Comparison of ENCODE assay signal across 18 cellular contexts in the genomic region with DNA sequence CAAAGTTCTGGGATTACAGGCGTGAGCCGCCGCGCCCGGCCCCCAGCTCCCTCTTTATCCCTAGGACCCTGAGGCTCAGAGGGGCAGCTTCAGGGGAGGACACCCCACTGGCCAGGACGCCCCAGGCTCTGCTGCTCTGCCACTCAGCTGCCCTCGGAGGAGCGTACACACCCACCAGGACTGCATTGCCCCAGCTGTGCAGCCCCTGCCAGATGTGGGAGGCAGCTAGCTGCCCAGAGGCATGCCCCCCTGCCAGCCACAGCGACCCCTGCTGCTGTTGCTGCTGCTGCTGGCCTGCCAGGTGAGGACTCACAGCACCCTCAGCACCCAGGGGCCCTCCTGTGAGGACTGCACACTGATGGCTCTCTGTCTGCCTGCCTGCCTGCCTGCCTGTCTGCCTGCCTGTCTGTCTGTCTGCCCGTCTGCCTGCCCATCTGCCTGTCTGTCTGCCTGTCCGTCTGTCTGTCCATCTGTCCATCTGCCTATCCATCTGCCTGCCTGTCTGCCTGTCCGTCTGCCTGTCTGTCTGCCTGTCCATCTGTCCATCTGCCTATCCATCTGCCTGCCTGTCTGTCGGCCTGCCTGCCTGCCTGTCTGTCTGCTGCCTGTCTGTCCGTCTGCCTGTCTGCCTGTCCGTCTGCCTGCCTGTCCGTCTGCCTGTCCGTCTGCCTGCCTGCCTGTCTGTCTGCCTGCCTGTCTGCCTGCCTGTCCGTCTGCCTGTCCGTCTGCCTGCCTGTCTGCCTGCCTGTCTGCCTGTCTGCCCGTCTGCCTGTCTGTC. TPM values are rescaled to one million over a fixed set of nuclear protein-coding genes. Genes with fewer than 3 reads are reported as not detected.
A peak's percentile ranks its signal among the peaks of the same experiment; 100 is the strongest.
DNase-seq lines count a peak whose midpoint lies in the region; FAIRE-seq and TF ChIP-seq lines count a peak whose summit lies in the region.
"Had no signal": no experiment of that assay in that cellular context is flagged by ENCODE, and none has a peak within 500 bp of the region (broad histone marks: within the 10 kb centered on the region; RNA-seq: fewer than 3 reads in every experiment).

No MANE protein-coding gene starts in this region.

- H3K9me3 ChIP-seq in kidney (ENCODE audit: control insufficient read depth in 1 of 2, low read length in 2 of 2) = no peaks in the 10 kb centered on the region
- H3K9me3 ChIP-seq: uterus had no signal

- peaks cover 0 to 4% of the 10 kb centered on the region in 2 donors for H3K4me1 ChIP-seq in kidney (ENCODE audit: control insufficient read depth in 1 of 2, insufficient read depth in 1 of 2, low read depth in 1 of 2, low read length in 2 of 2)

- no peak for TF ChIP-seq CTCF in kidney (IDR thresholded peaks at IDR 0.05; ENCODE audit: borderline replicate concordance, extremely low read depth, insufficient read depth)

- in situ Hi-C loops in SK-MEL-5 (cut with HindIII; ENCODE audit: low pct_unique_long_range_greater_than_20kb, low sequenced_read_pairs) = no loop called here

- intact Hi-C loops in kidney (cut with DNase I) = no loop called here

- peaks cover 28% of the 10 kb centered on the region for H3K27me3 ChIP-seq in H7 (ENCODE audit: control insufficient read depth, insufficient read depth, low read length)

- DNase-seq in DMS53 (lab: John Stamatoyannopoulos, UW) (peak; percentile 45), DMS53 treated with DMSO at 0.1 percent for 48 hours (lab: John Stamatoyannopoulos, UW; ENCODE audit: unreplicated experiment) (no peak), H7 (peak; percentile 72), SK-MEL-5 (ENCODE audit: low read depth, low spot score) (peak; percentile 56), kidney (peak; percentile 59), mesenteric fat pad (ENCODE audit: low spot score) (no peak), NCI-H1048 (lab: John Stamatoyannopoulos, UW) (no peak)
- no peak for DNase-seq in activated T-cell treated with anti-CD3 and anti-CD28 coated beads, Interleukin-2, amount 50 U/mL, for 48 hours
- DNase-seq: activated CD4-positive, alpha-beta T cell treated with anti-CD3 and anti-CD28 coated beads for 1 hour; activated T-cell treated with anti-CD3 and anti-CD28 coated beads, Interleukin-2, amount 50 U/mL, for 24 hours; amniotic stem cell; stimulated activated naive CD8-positive, alpha-beta T cell treated with anti-CD3 and anti-CD28 coated beads, Interleukin-15, amount 100 ng/mL, for 72 hours; uterus had no signal

- H3K36me3 ChIP-seq in H7 (replicated peaks; ENCODE audit: control insufficient read depth, insufficient read depth, low read length) (no peaks in the 10 kb centered on the region), kidney (ENCODE audit: control insufficient read depth in 1 of 2, insufficient read depth in 2 of 2, low read length in 2 of 2) (no peaks in the 10 kb centered on the region)
- H3K36me3 ChIP-seq: uterus had no signal

- FAIRE-seq in kidney (lab: Jason Lieb, UNC) = no peak

- no peak overlapping the region for H3K27ac ChIP-seq in kidney (ENCODE audit: low read depth in 2 of 2, low read length in 2 of 2)
- H3K27ac ChIP-seq: epithelial cell of prostate, skin epidermis, uterus had no signal

- no peak overlapping the region for H3K4me3 ChIP-seq in H7 (ENCODE audit: insufficient read depth, low read depth, low read length)
- no peak overlapping the region for H3K4me3 ChIP-seq in kidney (ENCODE audit: low read length in 2 of 2)
- H3K4me3 ChIP-seq: skin epidermis, uterus had no signal

- no peak overlapping the region for H3K9ac ChIP-seq in kidney (ENCODE audit: low read length in 2 of 2)

RNA-seq across cellular contexts. Expression of a gene that starts 5.0 kb away (rescaled TPM):
- 0.07 and 0.11 TPM in 2 replicates for total RNA-seq in H7 (2014; rRNA removed; shearing (Covaris generic))
- not detected in 2 replicates for total RNA-seq in SK-MEL-5 (2014; rRNA removed; shearing (Covaris generic))
- polyA plus RNA-seq in SK-MEL-5 (2015; cell fraction: cytosol; rRNA removed) = not detected in 2 replicates
- polyA plus RNA-seq in SK-MEL-5 (2015; cell fraction: nucleus; rRNA removed) = not detected in 2 replicates
- total RNA-seq in kidney (9.3 TPM), mesenteric fat pad (0.26 TPM)
- 37.2 TPM for polyA plus RNA-seq in kidney (ENCODE audit: insufficient read depth, low read depth, low replicate concordance)
- total RNA-seq: A172; CD8-positive, alpha-beta T cell; omental fat pad; uterus had no signal

RNA-seq across cellular contexts. Expression of a gene that starts 24.1 kb away (rescaled TPM):
- 180 and 204 TPM in 2 replicates for total RNA-seq in H7 (2014; rRNA removed; shearing (Covaris generic))
- total RNA-seq in SK-MEL-5 (2014; rRNA removed; shearing (Covaris generic)) = 144 and 162 TPM in 2 replicates
- 204 and 284 TPM in 2 replicates for polyA plus RNA-seq in SK-MEL-5 (2015; cell fraction: cytosol; rRNA removed)
- polyA plus RNA-seq in SK-MEL-5 (2015; cell fraction: nucleus; rRNA removed) = 103 and 138 TPM in 2 replicates
- total RNA-seq in kidney = 88.3 TPM
- polyA plus RNA-seq in kidney (ENCODE audit: insufficient read depth, low read depth, low replicate concordance) = 151 TPM
- 63.2 TPM for total RNA-seq in mesenteric fat pad

RNA-seq across cellular contexts. Expression of a gene that starts 25.9 kb away (rescaled TPM):
- total RNA-seq in H7 (2014; rRNA removed; shearing (Covaris generic)) = not detected in 2 replicates
- total RNA-seq in SK-MEL-5 (2014; rRNA removed; shearing (Covaris generic)) = 0.56 and 0.63 TPM in 2 replicates
- 0.80 and 1.5 TPM in 2 replicates for polyA plus RNA-seq in SK-MEL-5 (2015; cell fraction: cytosol; rRNA removed)
- 0.67 and 1.1 TPM in 2 replicates for polyA plus RNA-seq in SK-MEL-5 (2015; cell fraction: nucleus; rRNA removed)
- total RNA-seq in kidney (not detected), mesenteric fat pad (not detected)
- not detected for polyA plus RNA-seq in kidney (ENCODE audit: insufficient read depth, low read depth, low replicate concordance)
- total RNA-seq: A172; CD8-positive, alpha-beta T cell had no signal

RNA-seq across cellular contexts. Expression of a gene that starts 51.4 kb away (rescaled TPM):
- total RNA-seq in H7 (2014; rRNA removed; shearing (Covaris generic)) = 421 and 528 TPM in 2 replicates
- 1,826 and 1,949 TPM in 2 replicates for total RNA-seq in SK-MEL-5 (2014; rRNA removed; shearing (Covaris generic))
- 4,439 and 5,254 TPM in 2 replicates for polyA plus RNA-seq in SK-MEL-5 (2015; cell fraction: cytosol; rRNA removed)
- polyA plus RNA-seq in SK-MEL-5 (2015; cell fraction: nucleus; rRNA removed) = 1,279 and 1,508 TPM in 2 replicates
- total RNA-seq in kidney = 482 TPM
- 411 TPM for polyA plus RNA-seq in kidney (ENCODE audit: insufficient read depth, low read depth, low replicate concordance)
- total RNA-seq in mesenteric fat pad = 575 TPM

Comparison
In these comparisons a context has a peak if more than half of its experiments do, and no peak if none do; other contexts are left out.
1. DNase-seq: peak in DMS53 (single experiment), H7 (single experiment), SK-MEL-5 (single experiment) and kidney (single experiment); none in DMS53 treated with DMSO at 0.1 percent for 48 hours (single experiment), mesenteric fat pad (single experiment), NCI-H1048 (single experiment) and activated T-cell treated with anti-CD3 and anti-CD28 coated beads, Interleukin-2, amount 50 U/mL, for 48 hours (0 of 2).